25 cellular contexts compared by ENCODE assay signal in the genomic region with DNA sequence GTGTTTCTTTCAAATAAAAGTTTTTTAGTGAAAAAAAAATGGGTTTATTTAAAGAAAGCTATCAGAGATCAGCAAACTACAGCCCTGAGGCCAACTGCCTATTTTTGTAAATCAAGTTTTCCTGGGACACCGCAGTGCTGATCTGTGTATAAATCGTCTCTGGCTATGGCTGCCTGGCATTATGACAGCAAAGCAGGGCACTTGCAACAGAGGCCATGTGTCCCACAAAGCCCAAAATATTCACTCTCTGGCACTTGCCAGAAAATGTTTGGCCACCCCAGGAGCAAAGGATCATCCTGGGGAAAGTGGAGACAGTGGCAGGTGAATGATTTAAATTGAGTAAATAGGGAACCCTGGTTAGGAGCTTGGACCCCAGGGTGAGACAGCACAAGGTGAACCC.
"Had no signal": no experiment of that assay in that cellular context is flagged by ENCODE, and none has a peak within 500 bp of the region (broad histone marks: within the 10 kb centered on the region; RNA-seq: fewer than 3 reads in every experiment).

No MANE protein-coding gene starts in this region.

- H3K27ac Mint-ChIP-seq: activated CD4-positive, alpha-beta memory T cell treated with anti-CD3 and anti-CD28 coated beads for 36 hours; activated CD4-positive, alpha-beta T cell treated with anti-CD3 and anti-CD28 coated beads for 36 hours; activated CD4-positive, alpha-beta T cell treated with anti-CD3 and anti-CD28 coated beads, Interleukin-2, amount 10 ng/mL, durations not matched to agents 24 days and 14 days; activated CD8-positive, alpha-beta memory T cell treated with anti-CD3 and anti-CD28 coated beads, Interleukin-2, amount 10 ng/mL, durations not matched to agents 7 days and 5 days; activated CD8-positive, alpha-beta T cell treated with anti-CD3 and anti-CD28 coated beads, Interleukin-2, amount 10 ng/mL, durations not matched to agents 7 days and 5 days; activated naive CD8-positive, alpha-beta T cell had no signal

- H3K27me3 Mint-ChIP-seq: activated CD4-positive, alpha-beta T cell treated with anti-CD3 and anti-CD28 coated beads for 36 hours had no signal

- H3K36me3 ChIP-seq: brain microvascular endothelial cell, colonic mucosa, esophagus squamous epithelium had no signal

- H3K27ac ChIP-seq: brain microvascular endothelial cell, colonic mucosa, epithelial cell of prostate, esophagus squamous epithelium had no signal

- H3K9me3 ChIP-seq: colonic mucosa, esophagus squamous epithelium had no signal

- H3K36me3 Mint-ChIP-seq: activated CD4-positive, alpha-beta memory T cell treated with anti-CD3 and anti-CD28 coated beads for 36 hours; activated CD8-positive, alpha-beta memory T cell treated with anti-CD3 and anti-CD28 coated beads, Interleukin-2, amount 10 ng/mL, durations not matched to agents 7 days and 5 days; activated naive CD8-positive, alpha-beta T cell had no signal

- H3K9me3 Mint-ChIP-seq: activated CD4-positive, alpha-beta memory T cell treated with anti-CD3 and anti-CD28 coated beads for 36 hours; activated CD4-positive, alpha-beta T cell treated with anti-CD3 and anti-CD28 coated beads, Interleukin-2, amount 10 ng/mL, durations not matched to agents 24 days and 14 days; central memory CD8-positive, alpha-beta T cell had no signal

- H3K4me1 ChIP-seq: colonic mucosa, esophagus squamous epithelium had no signal

- H3K4me1 Mint-ChIP-seq: activated CD4-positive, alpha-beta T cell treated with anti-CD3 and anti-CD28 coated beads for 36 hours; activated CD4-positive, alpha-beta T cell treated with anti-CD3 and anti-CD28 coated beads, Interleukin-2, amount 10 ng/mL, durations not matched to agents 24 days and 14 days; activated CD8-positive, alpha-beta memory T cell treated with anti-CD3 and anti-CD28 coated beads, Interleukin-2, amount 10 ng/mL, durations not matched to agents 7 days and 5 days; central memory CD8-positive, alpha-beta T cell had no signal

- H3K4me3 Mint-ChIP-seq: activated CD4-positive, alpha-beta memory T cell treated with anti-CD3 and anti-CD28 coated beads for 36 hours; activated CD4-positive, alpha-beta T cell treated with anti-CD3 and anti-CD28 coated beads for 36 hours; activated CD4-positive, alpha-beta T cell treated with anti-CD3 and anti-CD28 coated beads, Interleukin-2, amount 10 ng/mL, durations not matched to agents 24 days and 14 days; activated CD8-positive, alpha-beta memory T cell treated with anti-CD3 and anti-CD28 coated beads, Interleukin-2, amount 10 ng/mL, durations not matched to agents 7 days and 5 days; activated CD8-positive, alpha-beta T cell treated with anti-CD3 and anti-CD28 coated beads, Interleukin-2, amount 10 ng/mL, durations not matched to agents 7 days and 5 days; activated naive CD8-positive, alpha-beta T cell; central memory CD8-positive, alpha-beta T cell had no signal

- H3K27me3 ChIP-seq: brain microvascular endothelial cell, colonic mucosa had no signal

- ATAC-seq: activated CD4-positive, alpha-beta T cell treated with anti-CD3 and anti-CD28 coated beads for 36 hours; activated CD8-positive, alpha-beta memory T cell treated with anti-CD3 and anti-CD28 coated beads, Interleukin-2, amount 10 ng/mL, durations not matched to agents 7 days and 5 days; activated CD8-positive, alpha-beta T cell treated with anti-CD3 and anti-CD28 coated beads, Interleukin-2, amount 10 ng/mL, durations not matched to agents 7 days and 5 days had no signal

- DNase-seq: activated CD4-positive, alpha-beta memory T cell treated with anti-CD3 and anti-CD28 coated beads for 36 hours; activated CD4-positive, alpha-beta T cell treated with anti-CD3 and anti-CD28 coated beads for 36 hours; activated CD4-positive, alpha-beta T cell treated with anti-CD3 and anti-CD28 coated beads, Interleukin-2, amount 10 ng/mL, durations not matched to agents 24 days and 14 days; activated CD4-positive, CD25-positive, alpha-beta regulatory T cell; activated CD4-positive, CD25-positive, alpha-beta regulatory T cell treated with anti-CD3 and anti-CD28 coated beads, Interleukin-2, amount 50 U/mL, for 72 hours; activated CD8-positive, alpha-beta memory T cell treated with anti-CD3 and anti-CD28 coated beads, Interleukin-2, amount 10 ng/mL, durations not matched to agents 7 days and 5 days; activated CD8-positive, alpha-beta memory T cell treated with anti-CD3 and anti-CD28 coated beads, Interleukin-2, amount 50 U/mL, for 4 hours; activated CD8-positive, alpha-beta T cell treated with anti-CD3 and anti-CD28 coated beads, Interleukin-2, amount 10 ng/mL, durations not matched to agents 7 days and 5 days; activated gamma-delta T cell; activated naive CD4-positive, alpha-beta T cell; activated naive CD4-positive, alpha-beta T cell treated with anti-CD3 and anti-CD28 coated beads, Interleukin-2, amount 50 U/mL, for 16 hours; activated T-cell treated with anti-CD3 and anti-CD28 coated beads, Interleukin-2, amount 50 U/mL, for 1 hour; activated T-cell treated with anti-CD3 and anti-CD28 coated beads, Interleukin-2, amount 50 U/mL, for 48 hours; amniotic stem cell; anterior cingulate cortex; brain microvascular endothelial cell; colonic mucosa; effector CD8-positive, alpha-beta T cell; esophagus squamous epithelium; foreskin melanocyte; head of caudate nucleus; T-helper 2 cell had no signal

- H3K4me3 ChIP-seq: colonic mucosa, esophagus squamous epithelium had no signal
